Comparison of ENCODE assay signal across 9 cellular contexts in genomic region chr7:131225619-131226101, GRCh38.
A peak's percentile ranks its signal among the peaks of the same experiment; 100 is the strongest.
DNase-seq lines count a peak whose midpoint lies in the region; ATAC-seq and TF ChIP-seq lines count a peak whose summit lies in the region.
"Had no signal": no experiment of that assay in that cellular context is flagged by ENCODE, and none has a peak within 500 bp of the region (broad histone marks: within the 10 kb centered on the region; RNA-seq: fewer than 3 reads in every experiment).

No MANE protein-coding gene starts in this region.

- H3K27ac Mint-ChIP-seq in dendritic cell treated with granulocyte-macrophage colony-stimulating factor and Interleukin-4, amounts not matched to agents 40 ng/mL and 50 ng/mL, for 4 days, result peak overlapping the region; percentile 93

- no peaks in the 10 kb centered on the region for H3K9me3 Mint-ChIP-seq in dendritic cell treated with granulocyte-macrophage colony-stimulating factor and Interleukin-4, amounts not matched to agents 40 ng/mL and 50 ng/mL, for 4 days
- H3K9me3 Mint-ChIP-seq: CD14-positive monocyte had no signal

- no TSS peak for BruUV-seq in PC-3 (replicated peaks; lab: Mats Ljungman, UMichigan)

- no peaks in the 10 kb centered on the region for H4K20me1 ChIP-seq in PC-3 (ENCODE audit: low read length)

- peak; percentile 53 for ATAC-seq in HG03354 (IDR thresholded peaks at IDR 0.05; ENCODE audit: poor library complexity, severe bottlenecking, unreplicated experiment)
- ATAC-seq in PC-3, result no peak
- no peak for ATAC-seq in GM18868 (IDR thresholded peaks at IDR 0.05; ENCODE audit: unreplicated experiment)

- no peaks in the 10 kb centered on the region for H3K36me3 Mint-ChIP-seq in dendritic cell treated with granulocyte-macrophage colony-stimulating factor and Interleukin-4, amounts not matched to agents 40 ng/mL and 50 ng/mL, for 4 days (ENCODE audit: low read depth)
- H3K36me3 Mint-ChIP-seq: CD14-positive monocyte had no signal

- H3K27me3 Mint-ChIP-seq in dendritic cell treated with granulocyte-macrophage colony-stimulating factor and Interleukin-4, amounts not matched to agents 40 ng/mL and 50 ng/mL, for 4 days, result peaks cover 5% of the 10 kb centered on the region

- H3K27me3 ChIP-seq in AG04450 (ENCODE audit: control insufficient read depth, insufficient read depth, low read length) (no peaks in the 10 kb centered on the region), muscle layer of duodenum (ENCODE audit: low read depth, low read length) (no peaks in the 10 kb centered on the region), PC-3 (ENCODE audit: low read length) (no peaks in the 10 kb centered on the region)

- H3K4me3 ChIP-seq in AG04450 (ENCODE audit: low read depth, low read length) (no peak overlapping the region), muscle layer of duodenum (ENCODE audit: low read depth in 1 of 2, low read length in 2 of 2) (no peak overlapping the region), PC-3 (ENCODE audit: low read length) (no peak overlapping the region)

- H2AFZ ChIP-seq in PC-3 (ENCODE audit: low read length), result no peak overlapping the region

- H3F3A ChIP-seq in PC-3 (ENCODE audit: low read length, unreplicated experiment), result no peaks in the 10 kb centered on the region

- H3K4me1 ChIP-seq in muscle layer of duodenum (ENCODE audit: control insufficient read depth in 1 of 2, insufficient read depth in 2 of 2, low read length in 2 of 2) (peaks cover 5 to 12% of the 10 kb centered on the region in 2 donors), PC-3 (ENCODE audit: insufficient read depth, low read length) (no peaks in the 10 kb centered on the region)

- H3K36me3 ChIP-seq in muscle layer of duodenum (ENCODE audit: control insufficient read depth in 1 of 2, insufficient read depth in 2 of 2, low read length in 2 of 2), result no peaks in the 10 kb centered on the region
- H3K36me3 ChIP-seq in PC-3 (ENCODE audit: low read depth, low read length), result no peaks in the 10 kb centered on the region

- peak overlapping the region; percentile 65 for H3K27ac ChIP-seq in AG04450 (ENCODE audit: low read depth, low read length)
- peak overlapping the region; percentile 90 for H3K27ac ChIP-seq in muscle layer of duodenum (ENCODE audit: low read length)
- H3K27ac ChIP-seq in PC-3 (ENCODE audit: low read length), result no peak overlapping the region

- H3K9ac ChIP-seq in PC-3 (ENCODE audit: low read length), result no peak overlapping the region

- CTCF ChIA-PET in AG04450 (lab: Charles Lee), result interaction anchor here (0.5 kb wide), 1 partner anchor 420 kb away, joined by 3 read pairs; no protein-coding TSS in a partner anchor
- CTCF ChIA-PET in PC-3 (lab: Charles Lee), result no interaction called here

- H3K4me3 Mint-ChIP-seq in dendritic cell treated with granulocyte-macrophage colony-stimulating factor and Interleukin-4, amounts not matched to agents 40 ng/mL and 50 ng/mL, for 4 days, result no peak overlapping the region
- H3K4me3 Mint-ChIP-seq: CD14-positive monocyte had no signal

- no peaks in the 10 kb centered on the region for H3K9me3 ChIP-seq in AG04450 (ENCODE audit: control insufficient read depth, insufficient read depth, low read length)
- H3K9me3 ChIP-seq in muscle layer of duodenum (ENCODE audit: control insufficient read depth in 1 of 2, low read length in 2 of 2), result no peaks in the 10 kb centered on the region
- H3K9me3 ChIP-seq in PC-3 (ENCODE audit: low read length), result no peaks in the 10 kb centered on the region

- TF ChIP-seq CTCF in AG04450 (IDR thresholded peaks at IDR 0.05; ENCODE audit: low read depth, low read length) (no peak), PC-3 (conservative IDR thresholded peaks at IDR 0.05; ENCODE audit: low read depth, low read length) (no peak), GM10266 (IDR thresholded peaks at IDR 0.05; ENCODE audit: control insufficient read depth, insufficient read depth, low read depth, missing control alignments) (no peak)

- H3K4me2 ChIP-seq in PC-3 (ENCODE audit: low read length), result no peak overlapping the region

- DNase-seq in AG04450 (ENCODE audit: low read depth, low spot score) (no peak), NCI-H2171 treated with DMSO at 0.1 percent for 48 hours (lab: John Stamatoyannopoulos, UW) (no peak), PC-3 (no peak), GM10266 (ENCODE audit: extremely low spot score) (no peak)

- intact Hi-C loops in dendritic cell treated with granulocyte-macrophage colony-stimulating factor and Interleukin-4, amounts not matched to agents 40 ng/mL and 50 ng/mL, for 4 days (cut with micrococcal nuclease), result no loop called here
- intact Hi-C loops in PC-3 (cut with micrococcal nuclease), result no loop called here

- H3K79me2 ChIP-seq in PC-3 (ENCODE audit: low read length), result no peaks in the 10 kb centered on the region

- no peaks in the 10 kb centered on the region for H3K9me2 ChIP-seq in PC-3 (replicated peaks; ENCODE audit: low read length)

- peaks cover 30% of the 10 kb centered on the region for H3K4me1 Mint-ChIP-seq in dendritic cell treated with granulocyte-macrophage colony-stimulating factor and Interleukin-4, amounts not matched to agents 40 ng/mL and 50 ng/mL, for 4 days (ENCODE audit: low read depth)

- POLR2A ChIA-PET in AG04450 (lab: Yijun Ruan, JAX), result no interaction called here
- POLR2A ChIA-PET in PC-3 (lab: Charles Lee; ENCODE audit: unreplicated experiment), result no interaction called here
